In genomic region chr12:56221757-56222530, GRCh38 we compare ENCODE assay signal across 8 cellular contexts. TPM values are rescaled to one million over a fixed set of nuclear protein-coding genes. Genes with fewer than 3 reads are reported as not detected.
DNase-seq lines count a peak whose midpoint lies in the region; ATAC-seq and TF ChIP-seq lines count a peak whose summit lies in the region.

RNF41 (minus strand) TSS chr12:56221922; CDS start chr12:56214047, 7,875 bp downstream.

- TF ChIP-seq CTCF in GM13977 (IDR thresholded peaks at IDR 0.05; ENCODE audit: extremely low read depth, insufficient read depth, missing control alignments) (no peak), progenitor cell of endocrine pancreas (IDR thresholded peaks at IDR 0.05; ENCODE audit: unreplicated experiment) (no peak)

- in situ Hi-C loops in GM13977 (cut with MboI; ENCODE audit: low pct_unique_long_range_greater_than_20kb, low sequenced_read_pairs, unreplicated experiment) = no loop called here

- H3K4me1 Mint-ChIP-seq in T-helper 1 cell treated with Interleukin-12 subunit alpha and Interleukin-12 subunit beta and Interleukin-4 antibody, amounts not matched to agents 30 μg/mL and 1 μg/mL, for 36 hours (ENCODE audit: low read depth) = peaks cover 44% of the 10 kb centered on the region
- H3K4me1 Mint-ChIP-seq in progenitor cell of endocrine pancreas (ENCODE audit: low read depth) = peaks cover 31% of the 10 kb centered on the region

- DNase-seq in GM13977 (ENCODE audit: low spot score) (peak; percentile 97), NCI-H1694 (lab: John Stamatoyannopoulos, UW) (peak; percentile 78), amniotic stem cell (lab: John Stamatoyannopoulos, UW) (peak; percentile 89), left cardiac atrium (peak; percentile 97), progenitor cell of endocrine pancreas (ENCODE audit: low spot score, unreplicated experiment) (peak; percentile 89), ureter (ENCODE audit: low spot score) (peak; percentile 98)

- H3K27me3 Mint-ChIP-seq in T-helper 1 cell treated with Interleukin-12 subunit alpha and Interleukin-12 subunit beta and Interleukin-4 antibody, amounts not matched to agents 30 μg/mL and 1 μg/mL, for 36 hours (ENCODE audit: low read depth) = no peaks in the 10 kb centered on the region
- H3K27me3 Mint-ChIP-seq in progenitor cell of endocrine pancreas = no peaks in the 10 kb centered on the region

- H3K27ac Mint-ChIP-seq in T-helper 1 cell treated with Interleukin-12 subunit alpha and Interleukin-12 subunit beta and Interleukin-4 antibody, amounts not matched to agents 30 μg/mL and 1 μg/mL, for 36 hours = peak within 1 kb of the TSS; percentile 96
- H3K27ac Mint-ChIP-seq in progenitor cell of endocrine pancreas = peak within 1 kb of the TSS; percentile 99

- H3K36me3 Mint-ChIP-seq in T-helper 1 cell treated with Interleukin-12 subunit alpha and Interleukin-12 subunit beta and Interleukin-4 antibody, amounts not matched to agents 30 μg/mL and 1 μg/mL, for 36 hours (ENCODE audit: low read depth) = peaks cover 11% of the 10 kb centered on the region
- peaks cover 2% of the 10 kb centered on the region for H3K36me3 Mint-ChIP-seq in progenitor cell of endocrine pancreas (ENCODE audit: insufficient read depth)

- no peaks in the 10 kb centered on the region for H3K9me3 Mint-ChIP-seq in T-helper 1 cell treated with Interleukin-12 subunit alpha and Interleukin-12 subunit beta and Interleukin-4 antibody, amounts not matched to agents 30 μg/mL and 1 μg/mL, for 36 hours
- H3K9me3 Mint-ChIP-seq in progenitor cell of endocrine pancreas (ENCODE audit: low read depth) = no peaks in the 10 kb centered on the region

- H3K4me3 Mint-ChIP-seq in T-helper 1 cell treated with Interleukin-12 subunit alpha and Interleukin-12 subunit beta and Interleukin-4 antibody, amounts not matched to agents 30 μg/mL and 1 μg/mL, for 36 hours = peak within 1 kb of the TSS; percentile 100
- peak within 1 kb of the TSS; percentile 95 for H3K4me3 Mint-ChIP-seq in progenitor cell of endocrine pancreas (ENCODE audit: low read depth)

- ATAC-seq in HG02884 (IDR thresholded peaks at IDR 0.05; ENCODE audit: unreplicated experiment) (peak; percentile 73), left cardiac atrium (peak; percentile 85 to 93)

- intact Hi-C loops in left cardiac atrium (cut with DNase I) = loop anchor here in 1 of 2 donors (5.0 kb wide), 1 partner anchor 35 kb away; the partner anchor contains the start of gene SMARCC2

RNA-seq across cellular contexts. Expression of gene RNF41, which starts in this region (rescaled TPM):
- total RNA-seq in left cardiac atrium (10 to 100 TPM; 42.8 to 49.4 TPM), progenitor cell of endocrine pancreas (50.0 and 50.8 TPM in 2 replicates), ureter (48.8 TPM)

Comparison
In these comparisons a context has a peak if more than half of its experiments do, and no peak if none do; other contexts are left out.
1. Peak in every context shown above with its lines: DNase-seq and ATAC-seq.